In genomic region chr20:37384683-37385174, GRCh38 we compare ENCODE assay signal across 9 cellular contexts. TPM values are rescaled to one million over a fixed set of nuclear protein-coding genes. Genes with fewer than 3 reads are reported as not detected.
DNase-seq lines count a peak whose midpoint lies in the region; ATAC-seq, FAIRE-seq and TF ChIP-seq lines count a peak whose summit lies in the region.
"Had no signal": no experiment of that assay in that cellular context is flagged by ENCODE, and none has a peak within 500 bp of the region (broad histone marks: within the 10 kb centered on the region; RNA-seq: fewer than 3 reads in every experiment).

No MANE protein-coding gene starts in this region.

- H3K4me3 Mint-ChIP-seq in type B pancreatic cell: peak overlapping the region; percentile 77

- DNase-seq in D721Med (ENCODE audit: insufficient read length, low spot score) (no peak), RKO (ENCODE audit: low spot score) (peak; percentile 61), germinal center (ENCODE audit: low spot score) (peak; percentile 78), posterior cingulate gyrus (peak; percentile 32 to 95 (median 62)), type B pancreatic cell (ENCODE audit: extremely low spot score, unreplicated experiment) (peak; percentile 85), COR-L47 (lab: John Stamatoyannopoulos, UW) (no peak)
- DNase-seq in activated T-helper 9 cell treated with anti-CD3 and anti-CD28 coated beads, Interleukin-2, amount 50 U/mL, for 16 hours (ENCODE audit: low read depth): peak; percentile 72

- intact Hi-C loops in posterior cingulate gyrus (cut with DNase I): loop anchor here (2.0 to 5.0 kb wide), 2 partner anchors 117 to 190 kb away; no protein-coding TSS in a partner anchor

- no peaks in the 10 kb centered on the region for H3K27me3 Mint-ChIP-seq in type B pancreatic cell

- H3K4me1 Mint-ChIP-seq in type B pancreatic cell (ENCODE audit: unreplicated experiment): peaks cover 25% of the 10 kb centered on the region

- peak; percentile 73 for ATAC-seq in HG02678 (IDR thresholded peaks at IDR 0.05; ENCODE audit: unreplicated experiment)

- peak overlapping the region; percentile 86 for H3K27ac Mint-ChIP-seq in type B pancreatic cell

- no peaks in the 10 kb centered on the region for H3K9me3 Mint-ChIP-seq in type B pancreatic cell

- TF ChIP-seq CTCF in D721Med (IDR thresholded peaks at IDR 0.05; ENCODE audit: insufficient read depth, missing control alignments): peak; percentile 71
- TF ChIP-seq CTCF in type B pancreatic cell (conservative IDR thresholded peaks at IDR 0.05): peak; percentile 92

- FAIRE-seq in D721Med (lab: Jason Lieb, UNC): no peak
- FAIRE-seq: TTC549 had no signal

- H3K36me3 Mint-ChIP-seq in type B pancreatic cell: peaks cover 12% of the 10 kb centered on the region

RNA-seq across cellular contexts. Expression of gene SRC, which starts 38.8 kb away (rescaled TPM):
- 56.0 and 70.3 TPM in 2 replicates for total RNA-seq in type B pancreatic cell (ENCODE audit: low replicate concordance)

Comparison
In these comparisons a context has a peak if more than half of its experiments do, and no peak if none do; other contexts are left out.
1. DNase-seq: peak in RKO (single experiment), activated T-helper 9 cell treated with anti-CD3 and anti-CD28 coated beads, Interleukin-2, amount 50 U/mL, for 16 hours (single experiment), germinal center (single experiment), posterior cingulate gyrus (10 of 10) and type B pancreatic cell (single experiment); none in D721Med (single experiment) and COR-L47 (single experiment).